ENCODE assay signal across 9 cellular contexts in genomic region chr5:112957970-112958773, GRCh38. TPM values are rescaled to one million over a fixed set of nuclear protein-coding genes. Genes with fewer than 3 reads are reported as not detected.
DNase-seq lines count a peak whose midpoint lies in the region; ATAC-seq and TF ChIP-seq lines count a peak whose summit lies in the region.
"Had no signal": no experiment of that assay in that cellular context is flagged by ENCODE, and none has a peak within 500 bp of the region (broad histone marks: within the 10 kb centered on the region; RNA-seq: fewer than 3 reads in every experiment).

No MANE protein-coding gene starts in this region.

- DNase-seq in Ammon's horn (ENCODE audit: low spot score) (peak; percentile 39), OCI-M1 (lab: John Stamatoyannopoulos, UW) (peak; percentile 45), epithelial cell of prostate (ENCODE audit: low read depth, low spot score) (peak; percentile 74), posterior vena cava (ENCODE audit: low spot score) (peak; percentile 87), NCI-H345 (lab: John Stamatoyannopoulos, UW) (no peak)
- DNase-seq in CD4-positive, alpha-beta T cell = no peak

- no peak for TF ChIP-seq CTCF in CD4-positive, alpha-beta T cell (IDR thresholded peaks at IDR 0.05)

- no peaks in the 10 kb centered on the region for H3K9me3 Mint-ChIP-seq in CD4-positive, alpha-beta T cell
- H3K9me3 Mint-ChIP-seq: IgD-negative memory B cell had no signal

- CTCF ChIA-PET in CD4-positive, alpha-beta T cell (lab: Charles Lee) = interaction anchor here (0.7 kb wide), 1 partner anchor 488 kb away, joined by 3 read pairs; no protein-coding TSS in a partner anchor

- H3K36me3 Mint-ChIP-seq in CD4-positive, alpha-beta T cell (ENCODE audit: low read depth) = no peaks in the 10 kb centered on the region

- H3K9me3 ChIP-seq in CD4-positive, alpha-beta T cell (ENCODE audit: control insufficient read depth, low read length) = no peaks in the 10 kb centered on the region

- peaks cover 4% of the 10 kb centered on the region for H3K4me1 Mint-ChIP-seq in CD4-positive, alpha-beta T cell (ENCODE audit: low read depth)

- H3K4me3 Mint-ChIP-seq in CD4-positive, alpha-beta T cell = no peak overlapping the region

- POLR2A ChIA-PET in CD4-positive, alpha-beta T cell (lab: Charles Lee) = no interaction called here

- no peaks in the 10 kb centered on the region for H3K27me3 Mint-ChIP-seq in CD4-positive, alpha-beta T cell
- H3K27me3 Mint-ChIP-seq: IgD-negative memory B cell had no signal

- intact Hi-C loops in posterior vena cava (cut with DNase I) = no loop called here
- intact Hi-C loops in CD4-positive, alpha-beta T cell (cut with DNase I, micrococcal nuclease) = no loop called here

- no peak overlapping the region for H3K27ac ChIP-seq in epithelial cell of prostate
- no peak overlapping the region for H3K27ac ChIP-seq in CD4-positive, alpha-beta T cell (ENCODE audit: low read depth, low read length)

- no peaks in the 10 kb centered on the region for H3K27me3 ChIP-seq in CD4-positive, alpha-beta T cell (ENCODE audit: control insufficient read depth, insufficient read depth, low read length)

- no peak overlapping the region for H3K27ac Mint-ChIP-seq in CD4-positive, alpha-beta T cell

- ATAC-seq in GM18907 (IDR thresholded peaks at IDR 0.05; ENCODE audit: unreplicated experiment) = peak; percentile 87
- ATAC-seq in HG03039 (IDR thresholded peaks at IDR 0.05; ENCODE audit: unreplicated experiment) = peak; percentile 85
- ATAC-seq in CD4-positive, alpha-beta T cell (ENCODE audit: poor library complexity) = no peak

RNA-seq across cellular contexts. Expression of gene DCP2, which starts 18.4 kb away (rescaled TPM):
- 10 to 100 TPM; 31.7 to 32.2 TPM for total RNA-seq in posterior vena cava
- total RNA-seq in CD4-positive, alpha-beta T cell = 10 to 100 TPM; 86.3 to 87.1 TPM

RNA-seq across cellular contexts. Expression of gene REEP5, which starts 36.1 kb away (rescaled TPM):
- total RNA-seq in posterior vena cava = 10 to 100 TPM; 63.8 to 76.3 TPM
- total RNA-seq in CD4-positive, alpha-beta T cell = 10 to 100 TPM; 25.3 to 26.6 TPM

Comparison
In these comparisons a context has a peak if more than half of its experiments do, and no peak if none do; other contexts are left out.
1. DNase-seq: peak in Ammon's horn (single experiment), OCI-M1 (single experiment), epithelial cell of prostate (single experiment) and posterior vena cava (single experiment); none in CD4-positive, alpha-beta T cell (0 of 10) and NCI-H345 (single experiment).